ENCODE assay signal across 8 cellular contexts in genomic region chr3:40310690-40311089, GRCh38. TPM values are rescaled to one million over a fixed set of nuclear protein-coding genes. Genes with fewer than 3 reads are reported as not detected.
DNase-seq lines count a peak whose midpoint lies in the region; ATAC-seq, FAIRE-seq and TF ChIP-seq lines count a peak whose summit lies in the region.

No MANE protein-coding gene starts in this region.

- H3K27me3 ChIP-seq in adrenal gland (no peaks in the 10 kb centered on the region), suprapubic skin (no peaks in the 10 kb centered on the region)

- no peak for FAIRE-seq in kidney (lab: Jason Lieb, UNC)

- peak overlapping the region; percentile 100 for H3K4me3 Mint-ChIP-seq in activated naive CD4-positive, alpha-beta T cell treated with anti-CD3 and anti-CD28 coated beads, Interleukin-2, amount 10 ng/mL, durations not matched to agents 7 days and 5 days

- H3K4me1 ChIP-seq in adrenal gland (replicated peaks in 1 of 2) (peaks cover 16 to 42% of the 10 kb centered on the region in 2 donors), kidney (ENCODE audit: control insufficient read depth in 1 of 2, insufficient read depth in 1 of 2, low read depth in 1 of 2, low read length in 2 of 2) (peaks cover 6 to 8% of the 10 kb centered on the region in 2 donors), suprapubic skin (peaks cover 44% of the 10 kb centered on the region)

- ATAC-seq in HG03354 (IDR thresholded peaks at IDR 0.05; ENCODE audit: poor library complexity, severe bottlenecking, unreplicated experiment) (no peak), GM21717 (IDR thresholded peaks at IDR 0.05; ENCODE audit: unreplicated experiment) (no peak)

- H3K4me3 ChIP-seq in adrenal gland (peak overlapping the region in 3 of 4 donors; percentile 72 to 88 (median 80)), kidney (ENCODE audit: low read length in 2 of 2) (peak overlapping the region; percentile 80 to 95), suprapubic skin (peak overlapping the region; percentile 75)

- H3K4me1 Mint-ChIP-seq in activated naive CD4-positive, alpha-beta T cell treated with anti-CD3 and anti-CD28 coated beads, Interleukin-2, amount 10 ng/mL, durations not matched to agents 7 days and 5 days: peaks cover 23% of the 10 kb centered on the region

- no peak for TF ChIP-seq CTCF in adrenal gland (IDR thresholded peaks at IDR 0.05)
- TF ChIP-seq CTCF in kidney (IDR thresholded peaks at IDR 0.05; ENCODE audit: borderline replicate concordance, extremely low read depth, insufficient read depth): no peak
- TF ChIP-seq CTCF in suprapubic skin (IDR thresholded peaks at IDR 0.05): no peak

- TF ChIP-seq POLR2A in adrenal gland (IDR thresholded peaks at IDR 0.05): peak in 1 of 2 donors; percentile 11
- no peak for TF ChIP-seq POLR2A in suprapubic skin (IDR thresholded peaks at IDR 0.05)

- CTCF ChIA-PET in activated naive CD4-positive, alpha-beta T cell treated with anti-CD3 and anti-CD28 coated beads, Interleukin-2, amount 10 ng/mL, durations not matched to agents 7 days and 5 days (lab: Charles Lee): interaction anchor here (1.4 to 8.3 kb wide), 2 partner anchors 10 to 120 kb away, joined by 5 to 90 read pairs; no protein-coding TSS in a partner anchor

- no peak for TF ChIP-seq EP300 in suprapubic skin (IDR thresholded peaks at IDR 0.05)

- H3K9ac ChIP-seq in kidney (ENCODE audit: low read length in 2 of 2): peak overlapping the region; percentile 89 to 93

- no peaks in the 10 kb centered on the region for H3K9me3 Mint-ChIP-seq in activated naive CD4-positive, alpha-beta T cell treated with anti-CD3 and anti-CD28 coated beads, Interleukin-2, amount 10 ng/mL, durations not matched to agents 7 days and 5 days

- no peaks in the 10 kb centered on the region for H3K27me3 Mint-ChIP-seq in activated naive CD4-positive, alpha-beta T cell treated with anti-CD3 and anti-CD28 coated beads, Interleukin-2, amount 10 ng/mL, durations not matched to agents 7 days and 5 days

- peak overlapping the region; percentile 98 for H3K27ac Mint-ChIP-seq in activated naive CD4-positive, alpha-beta T cell treated with anti-CD3 and anti-CD28 coated beads, Interleukin-2, amount 10 ng/mL, durations not matched to agents 7 days and 5 days

- H3K36me3 Mint-ChIP-seq in activated naive CD4-positive, alpha-beta T cell treated with anti-CD3 and anti-CD28 coated beads, Interleukin-2, amount 10 ng/mL, durations not matched to agents 7 days and 5 days: peaks cover 32% of the 10 kb centered on the region

- no peak for DNase-seq in activated naive CD4-positive, alpha-beta T cell treated with anti-CD3 and anti-CD28 coated beads, Interleukin-2, amount 10 ng/mL, durations not matched to agents 7 days and 5 days
- no peak for DNase-seq in activated naive CD4-positive, alpha-beta T cell (lab: John Stamatoyannopoulos, UW)
- DNase-seq in adrenal gland (peak in 1 of 7 donors; percentile 16), kidney (no peak), suprapubic skin (ENCODE audit: low spot score in 2 of 2) (no peak), NK-92 (lab: John Stamatoyannopoulos, UW; ENCODE audit: unreplicated experiment) (no peak)

- H3K27ac ChIP-seq in adrenal gland (peak overlapping the region in 3 of 5 donors; percentile 94 to 98 (median 96)), kidney (ENCODE audit: low read depth in 2 of 2, low read length in 2 of 2) (peak overlapping the region in 1 of 2 donors; percentile 91), suprapubic skin (peak overlapping the region; percentile 93)

- WGBS in adrenal gland, 4 donors: 6 to 11% (median 8%) methylated on average over 6 of the region's 6 CpGs
- 13% methylated on average over 6 of the region's 6 CpGs for WGBS in suprapubic skin

- intact Hi-C loops in adrenal gland (cut with DNase I): no loop called here
- intact Hi-C loops in kidney (cut with DNase I): no loop called here

- peaks cover 0 to 27% of the 10 kb centered on the region in 2 donors for H3K36me3 ChIP-seq in adrenal gland (replicated peaks in 1 of 2)
- H3K36me3 ChIP-seq in kidney (ENCODE audit: control insufficient read depth in 1 of 2, insufficient read depth in 2 of 2, low read length in 2 of 2): peaks cover 10 to 23% of the 10 kb centered on the region in 2 donors
- peaks cover 26% of the 10 kb centered on the region for H3K36me3 ChIP-seq in suprapubic skin

- H3K9me3 ChIP-seq in adrenal gland (replicated peaks in 1 of 3) (no peaks in the 10 kb centered on the region), kidney (ENCODE audit: control insufficient read depth in 1 of 2, low read length in 2 of 2) (no peaks in the 10 kb centered on the region), suprapubic skin (no peaks in the 10 kb centered on the region)

RNA-seq across cellular contexts. Expression of gene EIF1B, which starts 1.2 kb away (rescaled TPM):
- 100 to 1,000 TPM in 1 of 8 donors, 10 to 100 TPM in 6, 1 to 10 TPM in 1; 8.8 to 133 (median 44.7) TPM for total RNA-seq in adrenal gland
- 100 to 1,000 TPM in 1 of 3 donors, 10 to 100 TPM in 2; 46.4 to 119 (median 67.3) TPM for polyA plus RNA-seq in adrenal gland
- 48.3 TPM for total RNA-seq in kidney
- polyA plus RNA-seq in kidney (ENCODE audit: insufficient read depth, low read depth, low replicate concordance): 97.8 TPM
- total RNA-seq in suprapubic skin: 10 to 100 TPM; 16.5 to 31.2 (median 21.0) TPM
